Comparison of ENCODE assay signal across 8 cellular contexts in genomic region chr1:235074335-235075120, GRCh38. TPM values are rescaled to one million over a fixed set of nuclear protein-coding genes. Genes with fewer than 3 reads are reported as not detected.
DNase-seq lines count a peak whose midpoint lies in the region; ATAC-seq and TF ChIP-seq lines count a peak whose summit lies in the region.

No MANE protein-coding gene starts in this region.

- H3K9ac ChIP-seq in skeletal muscle tissue (ENCODE audit: low read depth in 1 of 3, low read length in 3 of 3), result peak overlapping the region; percentile 86 to 94 (median 93)

- POLR2A ChIA-PET in OCI-LY7 (lab: Charles Lee), result interaction anchor here (0.6 to 1.4 kb wide), 6 partner anchors 9 to 548 kb away, joined by 3 to 4 read pairs (median 4); no protein-coding TSS in a partner anchor
- POLR2A ChIA-PET in activated naive CD8-positive, alpha-beta T cell treated with anti-CD3 and anti-CD28 coated beads, Interleukin-2, amount 10 ng/mL, durations not matched to agents 7 days and 5 days (lab: Charles Lee), result interaction anchor here (1.1 kb wide), 1 partner anchor 9 kb away, joined by 3 read pairs; no protein-coding TSS in a partner anchor

- no peaks in the 10 kb centered on the region for H3K27me3 ChIP-seq in BE2C
- H3K27me3 ChIP-seq in right atrium auricular region, result no peaks in the 10 kb centered on the region
- H3K27me3 ChIP-seq in skeletal muscle tissue (ENCODE audit: control insufficient read depth in 3 of 3, insufficient read depth in 3 of 3, low read length in 3 of 3), result no peaks in the 10 kb centered on the region

- peak overlapping the region; percentile 61 for H3K4me2 ChIP-seq in OCI-LY7 (ENCODE audit: low read length)

- DNase-seq in BE2C, result peak; percentile 36
- peak; percentile 46 for DNase-seq in OCI-LY7 (ENCODE audit: low spot score)
- no peak for DNase-seq in activated naive CD8-positive, alpha-beta T cell treated with anti-CD3 and anti-CD28 coated beads, Interleukin-2, amount 10 ng/mL, durations not matched to agents 7 days and 5 days
- DNase-seq in right atrium auricular region (ENCODE audit: low spot score), result no peak
- DNase-seq in SKM-1 (lab: John Stamatoyannopoulos, UW; ENCODE audit: unreplicated experiment), result no peak

- H3K9me2 ChIP-seq in OCI-LY7 (ENCODE audit: insufficient read depth, low read length), result no peaks in the 10 kb centered on the region

- no peaks in the 10 kb centered on the region for H3K9me3 Mint-ChIP-seq in activated naive CD8-positive, alpha-beta T cell treated with anti-CD3 and anti-CD28 coated beads, Interleukin-2, amount 10 ng/mL, durations not matched to agents 7 days and 5 days

- H3K4me3 ChIP-seq in BE2C (ENCODE audit: low read depth, low read length) (no peak overlapping the region), OCI-LY7 (ENCODE audit: low read depth, low read length, poor library complexity, severe bottlenecking) (peak overlapping the region; percentile 23), right atrium auricular region (peak overlapping the region in 1 of 2 donors; percentile 19), skeletal muscle tissue (ENCODE audit: low read length in 3 of 3) (peak overlapping the region; percentile 59 to 68 (median 61))

- H3K36me3 Mint-ChIP-seq in activated naive CD8-positive, alpha-beta T cell treated with anti-CD3 and anti-CD28 coated beads, Interleukin-2, amount 10 ng/mL, durations not matched to agents 7 days and 5 days, result no peaks in the 10 kb centered on the region

- TF ChIP-seq CTCF in BE2C (IDR thresholded peaks at IDR 0.05; ENCODE audit: low read depth, low read length) (no peak), OCI-LY7 (conservative IDR thresholded peaks at IDR 0.05; ENCODE audit: low read length) (no peak), right atrium auricular region (IDR thresholded peaks at IDR 0.05) (no peak)

- H3K27ac ChIP-seq in OCI-LY7 (ENCODE audit: low read depth, low read length, poor library complexity, severe bottlenecking), result peak overlapping the region; percentile 62
- H3K27ac ChIP-seq in right atrium auricular region, result peak overlapping the region; percentile 95 to 98
- H3K27ac ChIP-seq in skeletal muscle tissue (ENCODE audit: low read depth, low read length), result peak overlapping the region; percentile 98

- peaks cover 13% of the 10 kb centered on the region for H3K4me1 ChIP-seq in BE2C
- peaks cover 63% of the 10 kb centered on the region for H3K4me1 ChIP-seq in OCI-LY7 (ENCODE audit: insufficient read depth, low read length, poor library complexity, severe bottlenecking)
- H3K4me1 ChIP-seq in right atrium auricular region, result peaks cover 0 to 72% of the 10 kb centered on the region in 2 donors
- peaks cover 73 to 80% (median 79%) of the 10 kb centered on the region in 3 donors for H3K4me1 ChIP-seq in skeletal muscle tissue (ENCODE audit: control insufficient read depth in 3 of 3, insufficient read depth in 3 of 3, low read length in 3 of 3)

- peak overlapping the region; percentile 7 for H3K27ac Mint-ChIP-seq in activated naive CD8-positive, alpha-beta T cell treated with anti-CD3 and anti-CD28 coated beads, Interleukin-2, amount 10 ng/mL, durations not matched to agents 7 days and 5 days

- no peaks in the 10 kb centered on the region for H3K36me3 ChIP-seq in BE2C
- H3K36me3 ChIP-seq in OCI-LY7 (ENCODE audit: insufficient read depth, low read length), result no peaks in the 10 kb centered on the region
- no peaks in the 10 kb centered on the region for H3K36me3 ChIP-seq in right atrium auricular region
- no peaks in the 10 kb centered on the region for H3K36me3 ChIP-seq in skeletal muscle tissue (ENCODE audit: control insufficient read depth in 3 of 3, insufficient read depth in 3 of 3, low read length in 3 of 3)

- H3K4me3 Mint-ChIP-seq in activated naive CD8-positive, alpha-beta T cell treated with anti-CD3 and anti-CD28 coated beads, Interleukin-2, amount 10 ng/mL, durations not matched to agents 7 days and 5 days, result no peak overlapping the region

- intact Hi-C loops in OCI-LY7 (cut with micrococcal nuclease; ENCODE audit: unreplicated experiment), result loop anchor here (2.0 kb wide), 1 partner anchor 64 kb away; no protein-coding TSS in a partner anchor

- no TSS peak for BruUV-seq in OCI-LY7 (replicated peaks; lab: Mats Ljungman, UMichigan)

- ATAC-seq in GM19324 (IDR thresholded peaks at IDR 0.05; ENCODE audit: low FRiP score, unreplicated experiment), result peak; percentile 45
- ATAC-seq in HG03354 (IDR thresholded peaks at IDR 0.05; ENCODE audit: poor library complexity, severe bottlenecking, unreplicated experiment), result peak; percentile 53
- no peak for ATAC-seq in activated naive CD8-positive, alpha-beta T cell treated with anti-CD3 and anti-CD28 coated beads, Interleukin-2, amount 10 ng/mL, durations not matched to agents 7 days and 5 days (ENCODE audit: low read depth)

- H3K27me3 Mint-ChIP-seq in activated naive CD8-positive, alpha-beta T cell treated with anti-CD3 and anti-CD28 coated beads, Interleukin-2, amount 10 ng/mL, durations not matched to agents 7 days and 5 days, result no peaks in the 10 kb centered on the region

- H3K9me3 ChIP-seq in BE2C (no peaks in the 10 kb centered on the region), OCI-LY7 (ENCODE audit: low read length) (no peaks in the 10 kb centered on the region), right atrium auricular region (no peaks in the 10 kb centered on the region), skeletal muscle tissue (ENCODE audit: control insufficient read depth in 3 of 3, low read length in 3 of 3) (no peaks in the 10 kb centered on the region)

- no peaks in the 10 kb centered on the region for H4K20me1 ChIP-seq in OCI-LY7 (ENCODE audit: insufficient read depth, low read length)

- H2AFZ ChIP-seq in OCI-LY7 (ENCODE audit: low read length), result peak overlapping the region; percentile 94

- CTCF ChIA-PET in OCI-LY7 (lab: Charles Lee; ENCODE audit: unreplicated experiment), result no interaction called here

- peaks cover 23% of the 10 kb centered on the region for H3K4me1 Mint-ChIP-seq in activated naive CD8-positive, alpha-beta T cell treated with anti-CD3 and anti-CD28 coated beads, Interleukin-2, amount 10 ng/mL, durations not matched to agents 7 days and 5 days

- no peaks in the 10 kb centered on the region for H3K79me2 ChIP-seq in OCI-LY7 (ENCODE audit: insufficient read depth, low read depth, low read length)

RNA-seq across cellular contexts. Expression of gene TOMM20, which starts 54.1 kb away (rescaled TPM):
- 206 TPM for polyA plus RNA-seq in BE2C (2012; ENCODE audit: insufficient read depth, insufficient read length, low read depth)
- 68.5 and 76.7 TPM in 2 replicates for total RNA-seq in OCI-LY7 (2014; rRNA removed; shearing (Covaris generic))
- total RNA-seq in OCI-LY7 (2022) (133 and 156 TPM in 2 replicates), right atrium auricular region (10 to 100 TPM; 70.2 to 83.5 TPM), skeletal muscle tissue (67.8 TPM)
- total RNA-seq in activated naive CD8-positive, alpha-beta T cell treated with anti-CD3 and anti-CD28 coated beads, Interleukin-2, amount 10 ng/mL, durations not matched to agents 7 days and 5 days, result 10 to 100 TPM; 81.2 to 95.5 TPM

Comparison
In these comparisons a context has a peak if more than half of its experiments do, and no peak if none do; other contexts are left out.
1. DNase-seq: peak in BE2C (single experiment) and OCI-LY7 (single experiment); none in activated naive CD8-positive, alpha-beta T cell treated with anti-CD3 and anti-CD28 coated beads, Interleukin-2, amount 10 ng/mL, durations not matched to agents 7 days and 5 days (single experiment), right atrium auricular region (single experiment) and SKM-1 (single experiment).
2. Peak in every context shown above with its lines, with median percentiles within 50 percentile points of each other: H3K27ac ChIP-seq.